2 cellular contexts compared by ENCODE assay signal in the genomic region with DNA sequence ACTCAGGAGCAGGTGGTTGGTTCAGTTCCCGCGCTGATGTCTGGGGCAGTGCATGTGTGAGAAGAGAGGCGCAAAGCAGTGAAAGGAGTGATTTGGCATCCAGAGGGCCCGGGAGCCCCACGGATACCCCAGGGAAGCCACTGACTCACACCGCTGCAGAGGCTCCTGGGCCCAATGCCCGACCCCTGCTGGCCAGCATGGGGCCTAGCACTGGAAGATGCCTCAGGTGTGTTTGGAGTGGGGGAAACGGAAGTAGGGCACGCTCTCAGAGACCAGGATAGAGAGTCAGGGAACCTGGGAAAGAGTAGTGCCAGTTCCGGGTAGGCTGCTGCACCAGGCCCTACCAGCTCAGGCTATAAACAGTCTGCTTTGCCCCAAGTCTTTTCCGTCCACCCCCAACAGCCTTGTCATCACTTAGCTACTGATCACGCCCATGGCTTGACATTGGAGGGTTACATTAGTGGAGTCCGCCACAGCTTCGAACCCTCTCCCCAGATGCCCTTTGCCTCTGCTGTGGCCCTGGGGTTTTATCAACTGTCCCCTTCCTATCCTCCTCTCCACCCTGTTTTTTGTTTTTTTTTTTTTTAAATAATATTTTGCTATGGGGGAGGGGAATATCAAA.
A peak's percentile ranks its signal among the peaks of the same experiment; 100 is the strongest.
TF ChIP-seq lines count a peak whose summit lies in the region.

No MANE protein-coding gene starts in this region.

TF ChIP-seq in HCT116, 20 proteins besides CTCF, POLR2A, EP300 and RAD21:
- TF ChIP-seq POLR2AphosphoS5 (IDR thresholded peaks at IDR 0.05; ENCODE audit: low read depth, low read length) (peak; percentile 39; the same call in 1 of the 2 replicates), JUND (IDR thresholded peaks at IDR 0.05) (no peak; the same call in 1 of the 2 replicates), TCF7L2 (IDR thresholded peaks at IDR 0.05; ENCODE audit: borderline replicate concordance, extremely low read depth, insufficient read depth, insufficient read length) (no peak), CEBPB (IDR thresholded peaks at IDR 0.05; ENCODE audit: low read depth) (no peak), EGR1 (IDR thresholded peaks at IDR 0.05; ENCODE audit: low read depth) (no peak), ZBTB33 (IDR thresholded peaks at IDR 0.05; ENCODE audit: extremely low read depth, insufficient replicate concordance, low read length) (no peak), ELF1 (IDR thresholded peaks at IDR 0.05; ENCODE audit: borderline replicate concordance, low read depth) (no peak), EZH2 (IDR thresholded peaks at IDR 0.05) (no peak)

TF ChIP-seq in SK-N-SH, 30 proteins besides CTCF, POLR2A, EP300 and RAD21:
- TF ChIP-seq SMC3 (IDR thresholded peaks at IDR 0.05; ENCODE audit: low read depth, low read length) (peak; percentile 70), SIN3A (IDR thresholded peaks at IDR 0.05; ENCODE audit: borderline replicate concordance, low read depth, low read length) (no peak), ZBTB33 (IDR thresholded peaks at IDR 0.05; ENCODE audit: borderline replicate concordance, low read depth) (no peak), JUND (IDR thresholded peaks at IDR 0.05) (no peak)
- TF ChIP-seq, protein P1, sequence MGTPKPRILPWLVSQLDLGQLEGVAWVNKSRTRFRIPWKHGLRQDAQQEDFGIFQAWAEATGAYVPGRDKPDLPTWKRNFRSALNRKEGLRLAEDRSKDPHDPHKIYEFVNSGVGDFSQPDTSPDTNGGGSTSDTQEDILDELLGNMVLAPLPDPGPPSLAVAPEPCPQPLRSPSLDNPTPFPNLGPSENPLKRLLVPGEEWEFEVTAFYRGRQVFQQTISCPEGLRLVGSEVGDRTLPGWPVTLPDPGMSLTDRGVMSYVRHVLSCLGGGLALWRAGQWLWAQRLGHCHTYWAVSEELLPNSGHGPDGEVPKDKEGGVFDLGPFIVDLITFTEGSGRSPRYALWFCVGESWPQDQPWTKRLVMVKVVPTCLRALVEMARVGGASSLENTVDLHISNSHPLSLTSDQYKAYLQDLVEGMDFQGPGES (IDR thresholded peaks at IDR 0.05; ENCODE audit: low read depth, low read length) = no peak
